9 cellular contexts compared by ENCODE assay signal in the genomic region with DNA sequence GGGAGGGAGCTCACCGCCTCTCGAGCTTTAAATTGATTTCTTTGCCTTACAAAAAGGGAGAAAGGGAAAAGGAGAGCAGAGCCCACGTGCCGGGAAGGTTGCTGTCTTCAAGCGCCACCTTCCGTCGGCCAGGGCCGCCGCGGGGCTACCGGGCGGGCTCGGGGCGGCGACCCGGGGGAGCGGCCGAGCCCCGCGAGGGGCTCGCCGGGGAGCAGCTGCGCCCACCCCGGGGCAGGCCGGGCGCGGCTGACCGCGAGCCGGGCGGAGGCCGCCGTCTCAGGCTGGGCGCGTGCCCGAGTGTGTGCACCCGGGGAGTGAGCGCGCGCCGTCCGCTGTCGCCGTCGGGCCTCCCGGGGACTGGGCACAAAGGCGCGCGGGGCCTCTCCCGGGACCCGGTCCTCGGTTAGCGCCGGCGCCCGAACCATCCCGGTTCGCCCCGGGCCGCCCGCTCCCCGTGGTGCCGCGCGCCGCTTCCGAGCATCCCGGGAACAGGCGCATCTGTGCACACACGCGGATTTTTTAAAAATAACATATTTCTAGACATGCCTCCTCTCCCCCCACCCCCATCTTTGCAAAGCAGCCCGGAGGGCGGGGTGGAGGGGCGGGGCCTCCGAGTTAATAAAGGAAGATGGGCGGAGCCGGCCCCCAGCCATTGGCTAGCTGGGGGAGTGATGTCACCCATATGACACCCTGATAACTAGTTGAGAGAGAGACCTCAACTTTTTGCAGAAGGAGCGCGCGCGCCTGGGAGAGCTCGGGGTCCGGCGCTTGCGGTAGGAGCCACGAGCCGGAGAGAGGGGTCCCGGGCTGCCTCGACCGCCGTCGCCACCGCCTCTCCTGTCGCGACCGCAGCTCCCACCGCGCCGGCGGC. TPM values are rescaled to one million over a fixed set of nuclear protein-coding genes. Genes with fewer than 3 reads are reported as not detected.
DNase-seq lines count a peak whose midpoint lies in the region; ATAC-seq and TF ChIP-seq lines count a peak whose summit lies in the region.
"Had no signal": no experiment of that assay in that cellular context is flagged by ENCODE, and none has a peak within 500 bp of the region (broad histone marks: within the 10 kb centered on the region; RNA-seq: fewer than 3 reads in every experiment).

A gene (plus strand): TSS at position 726 of the 871 bp plus-strand sequence. CDS start 338 bp downstream, outside the sequence.

- peak; percentile 97 for DNase-seq in GM23338 (ENCODE audit: low spot score)
- DNase-seq in NCI-H748 (lab: John Stamatoyannopoulos, UW; ENCODE audit: unreplicated experiment), result peak; percentile 92
- peak; percentile 36 to 86 for DNase-seq in foreskin fibroblast
- no peak for DNase-seq in occipital lobe (lab: John Stamatoyannopoulos, UW)
- no peak for DNase-seq in AML-193 (lab: John Stamatoyannopoulos, UW)
- no peak for DNase-seq in stimulated activated CD4-positive, alpha-beta T cell treated with anti-CD3 and anti-CD28 coated beads, Interleukin-1b, Interleukin-23, amount 100 ng/mL, for 48 hours
- no peak for DNase-seq in stimulated activated naive CD4-positive, alpha-beta T cell (lab: John Stamatoyannopoulos, UW)

- H3K79me2 ChIP-seq in GM23338 (replicated peaks; ENCODE audit: insufficient read depth), result peaks cover 35% of the 10 kb centered on the region

- H3K36me3 Mint-ChIP-seq in GM23338 (ENCODE audit: low read depth), result peaks cover 18% of the 10 kb centered on the region

- peaks cover 21% of the 10 kb centered on the region for H4K20me1 ChIP-seq in GM23338 (replicated peaks; ENCODE audit: insufficient read depth)

- H3K4me3 ChIP-seq in GM23338 (peak within 1 kb of the TSS; percentile 97), foreskin fibroblast (ENCODE audit: low read depth in 1 of 2, low read length in 2 of 2) (peak within 1 kb of the TSS; percentile 44 to 64)

- H3K27ac Mint-ChIP-seq in GM23338, result peak within 1 kb of the TSS; percentile 80

- H3K4me1 ChIP-seq in GM23338 (ENCODE audit: insufficient read depth), result peaks cover 13% of the 10 kb centered on the region

- H3K9me2 ChIP-seq in GM23338 (ENCODE audit: insufficient read depth), result peaks cover 5% of the 10 kb centered on the region; the same call in 1 of the 2 replicates

- peaks cover 23% of the 10 kb centered on the region for H3K27me3 Mint-ChIP-seq in GM23338 (ENCODE audit: insufficient read depth, low read depth, poor library complexity)

- TF ChIP-seq CTCF in GM23338 (conservative IDR thresholded peaks at IDR 0.05; ENCODE audit: low read depth in 2 of 2), result peak in 1 of 2 experiments; percentile 50; a peak in 3 of 4 replicates
- no peak for TF ChIP-seq CTCF in foreskin fibroblast (IDR thresholded peaks at IDR 0.05; ENCODE audit: low read depth, low read length)

- ATAC-seq in GM23338 (peak; percentile 20), HG02798 (IDR thresholded peaks at IDR 0.05; ENCODE audit: poor library complexity, unreplicated experiment) (no peak)

- peak within 1 kb of the TSS; percentile 96 for H3K4me2 ChIP-seq in GM23338

- H3K9me3 Mint-ChIP-seq in GM23338, result peaks cover 11% of the 10 kb centered on the region

- 0 out of 2 replicates have a peak, but pooled peaks cover 4% of the 10 kb centered on the region for H3F3A ChIP-seq in GM23338 (replicated peaks; ENCODE audit: low read depth)

- H3K27me3 ChIP-seq in GM23338 (ENCODE audit: insufficient read depth), result peaks cover 45% of the 10 kb centered on the region

- peak within 1 kb of the TSS; percentile 96 for H3K4me3 Mint-ChIP-seq in GM23338

- H3K27ac ChIP-seq in GM23338 (ENCODE audit: low read depth), result peak within 1 kb of the TSS; percentile 95
- H3K27ac ChIP-seq: epithelial cell of prostate had no signal

- no peaks in the 10 kb centered on the region for H3K36me3 ChIP-seq in GM23338 (ENCODE audit: insufficient read depth)

- H3K4me1 Mint-ChIP-seq in GM23338, result peaks cover 13% of the 10 kb centered on the region

- H2AFZ ChIP-seq in GM23338, result no peak within 1 kb of the TSS; the same call in 1 of the 2 replicates

TF ChIP-seq in GM23338, 12 proteins besides CTCF, POLR2A, EP300 and RAD21 (continues in another document):
- TF ChIP-seq EZH2phosphoT487 (IDR thresholded peaks at IDR 0.05; ENCODE audit: unreplicated experiment) (no peak), STAT1 (IDR thresholded peaks at IDR 0.05; ENCODE audit: unreplicated experiment) (no peak), ZNF331 (CRISPR knock-in tag; IDR thresholded peaks at IDR 0.05; ENCODE audit: low read depth) (no peak)
- TF ChIP-seq, protein P1, sequence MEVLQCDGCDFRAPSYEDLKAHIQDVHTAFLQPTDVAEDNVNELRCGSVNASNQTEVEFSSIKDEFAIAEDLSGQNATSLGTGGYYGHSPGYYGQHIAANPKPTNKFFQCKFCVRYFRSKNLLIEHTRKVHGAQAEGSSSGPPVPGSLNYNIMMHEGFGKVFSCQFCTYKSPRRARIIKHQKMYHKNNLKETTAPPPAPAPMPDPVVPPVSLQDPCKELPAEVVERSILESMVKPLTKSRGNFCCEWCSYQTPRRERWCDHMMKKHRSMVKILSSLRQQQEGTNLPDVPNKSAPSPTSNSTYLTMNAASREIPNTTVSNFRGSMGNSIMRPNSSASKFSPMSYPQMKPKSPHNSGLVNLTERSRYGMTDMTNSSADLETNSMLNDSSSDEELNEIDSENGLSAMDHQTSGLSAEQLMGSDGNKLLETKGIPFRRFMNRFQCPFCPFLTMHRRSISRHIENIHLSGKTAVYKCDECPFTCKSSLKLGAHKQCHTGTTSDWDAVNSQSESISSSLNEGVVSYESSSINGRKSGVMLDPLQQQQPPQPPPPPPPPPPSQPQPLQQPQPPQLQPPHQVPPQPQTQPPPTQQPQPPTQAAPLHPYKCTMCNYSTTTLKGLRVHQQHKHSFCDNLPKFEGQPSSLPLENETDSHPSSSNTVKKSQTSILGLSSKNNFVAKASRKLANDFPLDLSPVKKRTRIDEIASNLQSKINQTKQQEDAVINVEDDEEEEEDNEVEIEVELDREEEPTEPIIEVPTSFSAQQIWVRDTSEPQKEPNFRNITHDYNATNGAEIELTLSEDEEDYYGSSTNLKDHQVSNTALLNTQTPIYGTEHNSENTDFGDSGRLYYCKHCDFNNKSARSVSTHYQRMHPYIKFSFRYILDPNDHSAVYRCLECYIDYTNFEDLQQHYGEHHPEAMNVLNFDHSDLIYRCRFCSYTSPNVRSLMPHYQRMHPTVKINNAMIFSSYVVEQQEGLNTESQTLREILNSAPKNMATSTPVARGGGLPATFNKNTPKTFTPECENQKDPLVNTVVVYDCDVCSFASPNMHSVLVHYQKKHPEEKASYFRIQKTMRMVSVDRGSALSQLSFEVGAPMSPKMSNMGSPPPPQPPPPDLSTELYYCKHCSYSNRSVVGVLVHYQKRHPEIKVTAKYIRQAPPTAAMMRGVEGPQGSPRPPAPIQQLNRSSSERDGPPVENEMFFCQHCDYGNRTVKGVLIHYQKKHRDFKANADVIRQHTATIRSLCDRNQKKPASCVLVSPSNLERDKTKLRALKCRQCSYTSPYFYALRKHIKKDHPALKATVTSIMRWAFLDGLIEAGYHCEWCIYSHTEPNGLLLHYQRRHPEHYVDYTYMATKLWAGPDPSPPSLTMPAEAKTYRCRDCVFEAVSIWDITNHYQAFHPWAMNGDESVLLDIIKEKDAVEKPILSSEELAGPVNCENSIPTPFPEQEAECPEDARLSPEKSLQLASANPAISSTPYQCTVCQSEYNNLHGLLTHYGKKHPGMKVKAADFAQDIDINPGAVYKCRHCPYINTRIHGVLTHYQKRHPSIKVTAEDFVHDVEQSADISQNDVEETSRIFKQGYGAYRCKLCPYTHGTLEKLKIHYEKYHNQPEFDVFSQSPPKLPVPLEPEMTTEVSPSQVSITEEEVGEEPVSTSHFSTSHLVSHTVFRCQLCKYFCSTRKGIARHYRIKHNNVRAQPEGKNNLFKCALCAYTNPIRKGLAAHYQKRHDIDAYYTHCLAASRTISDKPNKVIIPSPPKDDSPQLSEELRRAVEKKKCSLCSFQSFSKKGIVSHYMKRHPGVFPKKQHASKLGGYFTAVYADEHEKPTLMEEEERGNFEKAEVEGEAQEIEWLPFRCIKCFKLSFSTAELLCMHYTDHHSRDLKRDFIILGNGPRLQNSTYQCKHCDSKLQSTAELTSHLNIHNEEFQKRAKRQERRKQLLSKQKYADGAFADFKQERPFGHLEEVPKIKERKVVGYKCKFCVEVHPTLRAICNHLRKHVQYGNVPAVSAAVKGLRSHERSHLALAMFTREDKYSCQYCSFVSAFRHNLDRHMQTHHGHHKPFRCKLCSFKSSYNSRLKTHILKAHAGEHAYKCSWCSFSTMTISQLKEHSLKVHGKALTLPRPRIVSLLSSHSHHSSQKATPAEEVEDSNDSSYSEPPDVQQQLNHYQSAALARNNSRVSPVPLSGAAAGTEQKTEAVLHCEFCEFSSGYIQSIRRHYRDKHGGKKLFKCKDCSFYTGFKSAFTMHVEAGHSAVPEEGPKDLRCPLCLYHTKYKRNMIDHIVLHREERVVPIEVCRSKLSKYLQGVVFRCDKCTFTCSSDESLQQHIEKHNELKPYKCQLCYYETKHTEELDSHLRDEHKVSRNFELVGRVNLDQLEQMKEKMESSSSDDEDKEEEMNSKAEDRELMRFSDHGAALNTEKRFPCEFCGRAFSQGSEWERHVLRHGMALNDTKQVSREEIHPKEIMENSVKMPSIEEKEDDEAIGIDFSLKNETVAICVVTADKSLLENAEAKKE (CRISPR knock-in tag; IDR thresholded peaks at IDR 0.05), result no peak

RNA-seq across cellular contexts. Expression of the gene that starts here (rescaled TPM):
- total RNA-seq in GM23338 (2014; rRNA removed; shearing (Covaris generic)), result 26.3 and 26.5 TPM in 2 replicates
- 33.2 and 34.0 TPM in 2 replicates for polyA plus RNA-seq in GM23338 (2016; fragmentation: Nextera tagmentation; extraction: Ambion mirVana)
- total RNA-seq in occipital lobe, result 413 TPM

Comparison
In these comparisons a context has a peak if more than half of its experiments do, and no peak if none do; other contexts are left out.
1. RNA of the gene that starts here (total RNA-seq): 413 TPM in occipital lobe (single experiment); 26.3 to 26.5 TPM in GM23338; every median in the first group is over 10 times any median in the second.
2. DNase-seq: peak in GM23338 (single experiment), NCI-H748 (single experiment) and foreskin fibroblast (2 of 2); none in occipital lobe (single experiment), AML-193 (0 of 2), stimulated activated CD4-positive, alpha-beta T cell treated with anti-CD3 and anti-CD28 coated beads, Interleukin-1b, Interleukin-23, amount 100 ng/mL, for 48 hours (single experiment) and stimulated activated naive CD4-positive, alpha-beta T cell (0 of 6).